ENCODE assay signal across 22 cellular contexts in the genomic region with DNA sequence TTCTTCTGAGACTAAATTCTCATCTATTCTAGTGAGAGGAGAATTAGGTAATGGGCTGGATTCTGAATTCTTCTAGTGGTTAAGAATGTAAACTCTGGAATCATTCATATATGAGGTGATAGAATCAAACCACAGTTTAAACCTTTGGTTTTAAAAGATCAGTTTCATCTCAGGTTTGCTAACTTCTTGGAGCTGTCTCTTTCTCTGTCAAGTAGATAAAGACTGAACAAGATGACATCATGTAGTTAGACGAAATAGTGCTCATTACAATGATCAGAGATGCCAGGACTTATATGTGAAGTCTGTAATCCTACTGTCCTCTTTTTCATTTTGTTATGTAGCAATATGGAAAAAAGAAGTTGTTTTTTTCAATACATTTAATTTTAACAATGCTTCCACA. TPM values are rescaled to one million over a fixed set of nuclear protein-coding genes. Genes with fewer than 3 reads are reported as not detected.
DNase-seq lines count a peak whose midpoint lies in the region; ATAC-seq, FAIRE-seq and TF ChIP-seq lines count a peak whose summit lies in the region.
"Had no signal": no experiment of that assay in that cellular context is flagged by ENCODE, and none has a peak within 500 bp of the region (broad histone marks: within the 10 kb centered on the region; RNA-seq: fewer than 3 reads in every experiment).

No MANE protein-coding gene starts in this region.

- H3K4me1 Mint-ChIP-seq in activated CD8-positive, alpha-beta memory T cell treated with anti-CD3 and anti-CD28 coated beads, Interleukin-2, amount 10 ng/mL, durations not matched to agents 7 days and 5 days, result peaks cover 45% of the 10 kb centered on the region
- peaks cover 22% of the 10 kb centered on the region for H3K4me1 Mint-ChIP-seq in astrocyte (ENCODE audit: low read depth, unreplicated experiment)

- ATAC-seq in activated CD8-positive, alpha-beta memory T cell treated with anti-CD3 and anti-CD28 coated beads, Interleukin-2, amount 10 ng/mL, durations not matched to agents 7 days and 5 days, result no peak
- peak; percentile 21 for ATAC-seq in stimulated activated naive CD8-positive, alpha-beta T cell treated with anti-CD3 and anti-CD28 coated beads, Interleukin-15, Interleukin-2, amounts not matched to agents 100 U/mL and 50 U/mL, for 24 hours
- ATAC-seq: A549, psoas muscle had no signal

- H3K4me2 ChIP-seq in astrocyte (ENCODE audit: low read length), result no peak overlapping the region
- H3K4me2 ChIP-seq: A549 had no signal

- peaks cover 54% of the 10 kb centered on the region for H3K36me3 Mint-ChIP-seq in activated CD8-positive, alpha-beta memory T cell treated with anti-CD3 and anti-CD28 coated beads, Interleukin-2, amount 10 ng/mL, durations not matched to agents 7 days and 5 days
- H3K36me3 Mint-ChIP-seq in astrocyte (ENCODE audit: low read depth, unreplicated experiment), result peaks cover 34% of the 10 kb centered on the region

- peaks cover 18% of the 10 kb centered on the region for H4K20me1 ChIP-seq in astrocyte (ENCODE audit: insufficient read depth, low read length)

- H3K27ac Mint-ChIP-seq in activated CD8-positive, alpha-beta memory T cell treated with anti-CD3 and anti-CD28 coated beads, Interleukin-2, amount 10 ng/mL, durations not matched to agents 7 days and 5 days, result peak overlapping the region; percentile 69
- peak overlapping the region; percentile 72 for H3K27ac Mint-ChIP-seq in astrocyte (ENCODE audit: unreplicated experiment)

- H3K9me3 ChIP-seq in astrocyte (ENCODE audit: insufficient read depth, low read depth, low read length), result no peaks in the 10 kb centered on the region
- H3K9me3 ChIP-seq: psoas muscle had no signal

- H3K4me1 ChIP-seq in astrocyte (ENCODE audit: insufficient read depth, low read length), result peaks cover 6% of the 10 kb centered on the region

- CTCF ChIA-PET in activated CD8-positive, alpha-beta memory T cell treated with anti-CD3 and anti-CD28 coated beads, Interleukin-2, amount 10 ng/mL, durations not matched to agents 7 days and 5 days (lab: Charles Lee), result interaction anchor here (0.6 to 1.7 kb wide), 5 partner anchors 11 to 100 kb away, joined by 3 to 7 read pairs (median 3); a partner anchor contains a TSS

- FAIRE-seq in astrocyte (lab: Jason Lieb, UNC), result no peak
- FAIRE-seq: A549, colon, endometrium, GM12892 had no signal

- no peak overlapping the region for H3K4me3 ChIP-seq in astrocyte (ENCODE audit: insufficient read depth, low read depth, low read length)
- H3K4me3 ChIP-seq: A549, left ventricle myocardium inferior, psoas muscle, skin epidermis had no signal

- H3K27me3 Mint-ChIP-seq in activated CD8-positive, alpha-beta memory T cell treated with anti-CD3 and anti-CD28 coated beads, Interleukin-2, amount 10 ng/mL, durations not matched to agents 7 days and 5 days, result no peaks in the 10 kb centered on the region
- H3K27me3 Mint-ChIP-seq in astrocyte (ENCODE audit: low read depth, unreplicated experiment), result no peaks in the 10 kb centered on the region

- no peak for DNase-seq in activated CD8-positive, alpha-beta memory T cell treated with anti-CD3 and anti-CD28 coated beads, Interleukin-2, amount 10 ng/mL, durations not matched to agents 7 days and 5 days
- DNase-seq in activated CD8-positive, alpha-beta memory T cell treated with anti-CD3 and anti-CD28 coated beads, Interleukin-2, amount 50 U/mL, for 4 hours, result no peak
- DNase-seq in OCI-M1 (lab: John Stamatoyannopoulos, UW), result peak; percentile 18
- peak; percentile 39 for DNase-seq in astrocyte (ENCODE audit: low read depth)
- DNase-seq in stimulated activated naive CD8-positive, alpha-beta T cell treated with anti-CD3 and anti-CD28 coated beads, Interleukin-15, Interleukin-2, amounts not matched to agents 100 U/mL and 50 U/mL, for 24 hours, result no peak
- DNase-seq in NCI-H1694 treated with DMSO at 0.1 percent for 48 hours (lab: John Stamatoyannopoulos, UW), result no peak
- DNase-seq in G401 (ENCODE audit: low spot score), result no peak
- DNase-seq in NCI-H2227 (lab: John Stamatoyannopoulos, UW; ENCODE audit: unreplicated experiment), result no peak
- DNase-seq: head of caudate nucleus; left ventricle myocardium inferior; NCI-H187 treated with DMSO at 0.1 percent for 48 hours; psoas muscle; RPMI8226; stimulated activated CD4-positive, alpha-beta T cell treated with anti-CD3 and anti-CD28 coated beads, Interleukin-4, amount 100 ng/mL, for 1 hour had no signal

- H3K36me3 ChIP-seq in astrocyte (ENCODE audit: insufficient read depth, low read length), result peaks cover 35% of the 10 kb centered on the region

- no peak overlapping the region for H3K9ac ChIP-seq in astrocyte (ENCODE audit: low read length)

- H3K79me2 ChIP-seq in astrocyte (ENCODE audit: insufficient read depth, low read length), result peaks cover 74% of the 10 kb centered on the region

- TF ChIP-seq CTCF in astrocyte (IDR thresholded peaks at IDR 0.05; ENCODE audit: insufficient read depth, low read depth, low read length), result no peak

- H3K27ac ChIP-seq in astrocyte (ENCODE audit: low read depth, low read length), result peak overlapping the region; percentile 19
- H3K27ac ChIP-seq: A549, C4-2B, left ventricle myocardium inferior, psoas muscle, skin epidermis had no signal

- in situ Hi-C loops in G401 (cut with HindIII; ENCODE audit: low sequenced_read_pairs), result no loop called here

- no peak overlapping the region for H3K4me3 Mint-ChIP-seq in activated CD8-positive, alpha-beta memory T cell treated with anti-CD3 and anti-CD28 coated beads, Interleukin-2, amount 10 ng/mL, durations not matched to agents 7 days and 5 days
- H3K4me3 Mint-ChIP-seq in astrocyte (ENCODE audit: unreplicated experiment), result no peak overlapping the region

- peaks cover 3% of the 10 kb centered on the region for H3K9me3 Mint-ChIP-seq in activated CD8-positive, alpha-beta memory T cell treated with anti-CD3 and anti-CD28 coated beads, Interleukin-2, amount 10 ng/mL, durations not matched to agents 7 days and 5 days (ENCODE audit: low read depth)
- H3K9me3 Mint-ChIP-seq in astrocyte (ENCODE audit: unreplicated experiment), result peaks cover 3% of the 10 kb centered on the region

- H2AFZ ChIP-seq in astrocyte (ENCODE audit: low read depth, low read length), result no peak overlapping the region

- H3K27me3 ChIP-seq in astrocyte (ENCODE audit: insufficient read depth, low read length), result no peaks in the 10 kb centered on the region

RNA-seq across cellular contexts. Expression of a gene that starts 4.9 kb away (rescaled TPM):
- total RNA-seq in activated CD8-positive, alpha-beta memory T cell treated with anti-CD3 and anti-CD28 coated beads, Interleukin-2, amount 10 ng/mL, durations not matched to agents 7 days and 5 days, result 10 to 100 TPM; 35.6 to 37.9 TPM
- 34.5 and 37.3 TPM in 2 replicates for total RNA-seq in astrocyte
- 15.9 and 18.5 TPM in 2 replicates for total RNA-seq in G401 (2014; rRNA removed; shearing (Covaris generic))

RNA-seq across cellular contexts. Expression of a gene that starts 12.7 kb away (rescaled TPM):
- total RNA-seq in activated CD8-positive, alpha-beta memory T cell treated with anti-CD3 and anti-CD28 coated beads, Interleukin-2, amount 10 ng/mL, durations not matched to agents 7 days and 5 days, result not detected
- total RNA-seq in astrocyte, result not detected in 2 replicates
- total RNA-seq in G401 (2014; rRNA removed; shearing (Covaris generic)), result not detected in 2 replicates
- total RNA-seq: left ventricle myocardium inferior, NCI-H460, psoas muscle, ureter had no signal

RNA-seq across cellular contexts. Expression of a gene that starts 30.2 kb away (rescaled TPM):
- 10 to 100 TPM; 52.2 to 73.3 TPM for total RNA-seq in activated CD8-positive, alpha-beta memory T cell treated with anti-CD3 and anti-CD28 coated beads, Interleukin-2, amount 10 ng/mL, durations not matched to agents 7 days and 5 days
- total RNA-seq in astrocyte, result 47.5 and 48.5 TPM in 2 replicates
- 41.3 and 63.4 TPM in 2 replicates for total RNA-seq in G401 (2014; rRNA removed; shearing (Covaris generic))

RNA-seq across cellular contexts. Expression of a gene that starts 30.2 kb away (rescaled TPM):
- 10 to 100 TPM; 18.1 to 24.8 TPM for total RNA-seq in activated CD8-positive, alpha-beta memory T cell treated with anti-CD3 and anti-CD28 coated beads, Interleukin-2, amount 10 ng/mL, durations not matched to agents 7 days and 5 days
- total RNA-seq in astrocyte, result 23.1 and 24.2 TPM in 2 replicates
- 29.3 and 29.4 TPM in 2 replicates for total RNA-seq in G401 (2014; rRNA removed; shearing (Covaris generic))

RNA-seq across cellular contexts. Expression of a gene that starts 44.4 kb away (rescaled TPM):
- 100 to 1,000 TPM; 115 to 175 TPM for total RNA-seq in activated CD8-positive, alpha-beta memory T cell treated with anti-CD3 and anti-CD28 coated beads, Interleukin-2, amount 10 ng/mL, durations not matched to agents 7 days and 5 days
- 147 and 149 TPM in 2 replicates for total RNA-seq in astrocyte
- total RNA-seq in G401 (2014; rRNA removed; shearing (Covaris generic)), result 6.8 and 19.8 TPM in 2 replicates

Comparison
In these comparisons a context has a peak if more than half of its experiments do, and no peak if none do; other contexts are left out.
1. DNase-seq: peak in OCI-M1 (single experiment) and astrocyte (single experiment); none in activated CD8-positive, alpha-beta memory T cell treated with anti-CD3 and anti-CD28 coated beads, Interleukin-2, amount 10 ng/mL, durations not matched to agents 7 days and 5 days (single experiment), activated CD8-positive, alpha-beta memory T cell treated with anti-CD3 and anti-CD28 coated beads, Interleukin-2, amount 50 U/mL, for 4 hours (single experiment), stimulated activated naive CD8-positive, alpha-beta T cell treated with anti-CD3 and anti-CD28 coated beads, Interleukin-15, Interleukin-2, amounts not matched to agents 100 U/mL and 50 U/mL, for 24 hours (single experiment), NCI-H1694 treated with DMSO at 0.1 percent for 48 hours (single experiment), G401 (single experiment) and NCI-H2227 (single experiment).